32 cellular contexts compared by ENCODE assay signal in the genomic region with DNA sequence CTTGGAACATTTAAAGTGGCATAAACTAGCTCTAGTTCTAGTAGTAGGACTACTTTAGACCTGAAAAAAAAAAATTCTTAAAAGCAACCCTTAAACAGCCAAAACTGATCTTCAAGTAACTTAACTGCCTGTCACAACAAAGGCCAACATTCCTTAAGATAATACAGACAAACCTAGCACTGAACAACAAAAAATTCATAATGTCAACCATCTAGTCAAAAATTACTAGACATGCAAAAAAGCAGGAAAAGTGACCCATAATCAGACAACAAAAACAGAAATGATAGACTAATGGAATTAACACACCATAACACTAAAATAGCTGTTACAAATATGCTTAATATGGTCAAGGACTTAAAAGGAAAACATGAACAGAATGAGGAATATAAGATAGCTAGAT. TPM values are rescaled to one million over a fixed set of nuclear protein-coding genes. Genes with fewer than 3 reads are reported as not detected.
DNase-seq lines count a peak whose midpoint lies in the region; ATAC-seq, FAIRE-seq and TF ChIP-seq lines count a peak whose summit lies in the region.
"Had no signal": no experiment of that assay in that cellular context is flagged by ENCODE, and none has a peak within 500 bp of the region (broad histone marks: within the 10 kb centered on the region; RNA-seq: fewer than 3 reads in every experiment).

No MANE protein-coding gene starts in this region.

- no peak for DNase-seq in GM18507 (ENCODE audit: extremely low spot score, insufficient read length, low read depth)
- DNase-seq in K562 (ENCODE audit: extremely low read depth in 1 of 4, low spot score in 3 of 4): no peak
- peak; percentile 21 for DNase-seq in osteoblast (ENCODE audit: insufficient read length, low spot score, missing footprints)
- no peak for DNase-seq in tibial nerve (ENCODE audit: low spot score in 2 of 2)
- DNase-seq in brain microvascular endothelial cell: no peak
- DNase-seq: 8988T; ACHN; BE2C; C1 segment of cervical spinal cord; CD4-positive, alpha-beta memory T cell; CD4-positive, CD25-positive, alpha-beta regulatory T cell; CD8-positive, alpha-beta memory T cell; COR-L47; DMS 273 treated with DMSO at 0.1 percent for 48 hours; DMS153; DMS53; DMS79; DND-41; EL; GDM1 had no signal

- intact Hi-C loops in K562 (cut with micrococcal nuclease): no loop called here

- in situ Hi-C loops in K562 (cut with MboI): no loop called here
- in situ Hi-C loops in brain microvascular endothelial cell (cut with HindIII; ENCODE audit: low pct_ligation_motif_present, low sequenced_read_pairs): no loop called here

- no peak for TF ChIP-seq CTCF in HEK293 (tag by site-specific recombination; IDR thresholded peaks at IDR 0.05)
- TF ChIP-seq CTCF in K562 (IDR thresholded peaks at IDR 0.05 in 2 of 3, conservative IDR thresholded peaks at IDR 0.05 in 1 of 3; ENCODE audit: insufficient read depth in 2 of 3, low read depth in 1 of 3, low read length in 3 of 3): no peak
- no peak for TF ChIP-seq CTCF in osteoblast (IDR thresholded peaks at IDR 0.05; ENCODE audit: extremely low read depth, low read depth, low read length)
- TF ChIP-seq CTCF in tibial nerve (IDR thresholded peaks at IDR 0.05): no peak
- no peak for TF ChIP-seq CTCF in brain microvascular endothelial cell (IDR thresholded peaks at IDR 0.05; ENCODE audit: low read depth, low read length, missing control alignments)

- no peak for ATAC-seq in K562
- ATAC-seq in GM18909 (IDR thresholded peaks at IDR 0.05; ENCODE audit: poor library complexity, unreplicated experiment): no peak
- no peak for ATAC-seq in HG03378 (IDR thresholded peaks at IDR 0.05; ENCODE audit: unreplicated experiment)
- ATAC-seq: GM12878 had no signal

- TF ChIP-seq RAD21 in K562 (CRISPR knock-in tag; conservative IDR thresholded peaks at IDR 0.05 in 1 of 2, IDR thresholded peaks at IDR 0.05 in 1 of 2): no peak

- H3K27me3 ChIP-seq in K562 (ENCODE audit: control insufficient read depth in 2 of 2, insufficient read depth in 2 of 2, low read length in 2 of 2) (no peaks in the 10 kb centered on the region), osteoblast (ENCODE audit: insufficient read depth, low read length) (no peaks in the 10 kb centered on the region), tibial nerve (no peaks in the 10 kb centered on the region), brain microvascular endothelial cell (replicated peaks) (no peaks in the 10 kb centered on the region)
- H3K27me3 ChIP-seq: BE2C, BLaER1 had no signal

- no TSS peak for BruUV-seq in K562 (replicated peaks; lab: Mats Ljungman, UMichigan)

- CTCF ChIA-PET in HEK293 (lab: Yijun Ruan, JAX) (interaction anchor here (0.6 to 2.6 kb wide), 6 partner anchors 10 to 153 kb away, joined by 3 to 17 read pairs (median 4); no protein-coding TSS in a partner anchor), K562 (lab: Yijun Ruan, JAX; ENCODE audit: low intra/inter-chr PET ratio) (no interaction called here)

- no peaks in the 10 kb centered on the region for H3K9me1 ChIP-seq in K562 (ENCODE audit: control insufficient read depth, insufficient read depth, low read length)

- no peak overlapping the region for H3K27ac ChIP-seq in HEK293 (ENCODE audit: extremely low read depth, low read depth, low read length)
- no peak overlapping the region for H3K27ac ChIP-seq in K562 (ENCODE audit: extremely low read depth, low read depth, low read length)
- H3K27ac ChIP-seq in osteoblast (ENCODE audit: low read depth, low read length): no peak overlapping the region
- H3K27ac ChIP-seq in tibial nerve: no peak overlapping the region
- no peak overlapping the region for H3K27ac ChIP-seq in brain microvascular endothelial cell
- H3K27ac ChIP-seq: BLaER1 had no signal

- H4K20me1 ChIP-seq in K562 (replicated peaks; ENCODE audit: control insufficient read depth, insufficient read depth, low read length): no peaks in the 10 kb centered on the region
- no peaks in the 10 kb centered on the region for H4K20me1 ChIP-seq in osteoblast (ENCODE audit: insufficient read depth, low read length)
- H4K20me1 ChIP-seq: BLaER1 had no signal

- H3K79me2 ChIP-seq in K562 (ENCODE audit: control insufficient read depth, insufficient read depth, low read length): no peaks in the 10 kb centered on the region
- no peaks in the 10 kb centered on the region for H3K79me2 ChIP-seq in osteoblast (ENCODE audit: insufficient read depth, low read length)

- no peak overlapping the region for H3K4me2 ChIP-seq in K562 (ENCODE audit: insufficient read depth, low read length)
- H3K4me2 ChIP-seq in osteoblast (ENCODE audit: insufficient read depth, low read length): no peak overlapping the region
- H3K4me2 ChIP-seq: BLaER1 had no signal

- TF ChIP-seq EP300 in K562 (IDR thresholded peaks at IDR 0.05; ENCODE audit: low read length) (no peak), tibial nerve (IDR thresholded peaks at IDR 0.05) (no peak)

- H2AFZ ChIP-seq in K562 (ENCODE audit: low read depth, low read length): no peak overlapping the region
- no peak overlapping the region for H2AFZ ChIP-seq in osteoblast (ENCODE audit: low read length)

- H3K4me3 ChIP-seq in HEK293 (ENCODE audit: low read depth, low read length): no peak overlapping the region
- H3K4me3 ChIP-seq in K562: no peak overlapping the region
- H3K4me3 ChIP-seq in osteoblast (ENCODE audit: insufficient read depth, low read length): no peak overlapping the region
- H3K4me3 ChIP-seq in tibial nerve: no peak overlapping the region
- no peak overlapping the region for H3K4me3 ChIP-seq in brain microvascular endothelial cell (ENCODE audit: low read depth, low read length)
- H3K4me3 ChIP-seq: BLaER1, GM12878 had no signal

- H3K36me3 ChIP-seq in HEK293 (ENCODE audit: control insufficient read depth in 2 of 2, insufficient read depth in 1 of 2, low read length in 2 of 2) (peaks cover 0 to 6% of the 10 kb centered on the region in 2 experiments; a peak in 1 of 3 replicates), K562 (ENCODE audit: control insufficient read depth, insufficient read depth, low read length) (no peaks in the 10 kb centered on the region), osteoblast (ENCODE audit: insufficient read depth, low read length) (no peaks in the 10 kb centered on the region), tibial nerve (peaks cover 0 to 17% (median 2%) of the 10 kb centered on the region in 3 donors), brain microvascular endothelial cell (replicated peaks) (no peaks in the 10 kb centered on the region)
- H3K36me3 ChIP-seq: BE2C, BLaER1 had no signal

- H3K9ac ChIP-seq in K562 (ENCODE audit: insufficient read depth in 1 of 2, low read depth in 2 of 2, low read length in 2 of 2): no peak overlapping the region
- H3K9ac ChIP-seq: BLaER1 had no signal

- TF ChIP-seq POLR2A in K562 (conservative IDR thresholded peaks at IDR 0.05) (no peak), tibial nerve (IDR thresholded peaks at IDR 0.05) (no peak)

- FAIRE-seq in GM18507 (lab: Jason Lieb, UNC): peak; percentile 5
- no peak for FAIRE-seq in K562 (lab: Jason Lieb, UNC)
- FAIRE-seq: A204.1, GM12892 had no signal

- POLR2A ChIA-PET in HEK293 (lab: Yijun Ruan, JAX): interaction anchor here (0.6 kb wide), 1 partner anchor 60 kb away, joined by 3 read pairs; no protein-coding TSS in a partner anchor
- POLR2A ChIA-PET in K562 (lab: Yijun Ruan, JAX): interaction anchor here (1.0 kb wide), 2 partner anchors 10 to 16 kb away, joined by 3 read pairs; no protein-coding TSS in a partner anchor

- H3K9me3 ChIP-seq in HEK293 (ENCODE audit: control insufficient read depth, insufficient read depth, low read depth, low read length) (no peaks in the 10 kb centered on the region), K562 (replicated peaks; ENCODE audit: control insufficient read depth, insufficient read depth, low read depth, low read length) (no peaks in the 10 kb centered on the region; the same call in 1 of the 2 replicates), osteoblast (ENCODE audit: low read depth, low read length) (no peaks in the 10 kb centered on the region), tibial nerve (peaks cover 0 to 46% (median 17%) of the 10 kb centered on the region in 4 donors)
- H3K9me3 ChIP-seq: BE2C had no signal

- H3K4me1 ChIP-seq in HEK293 (ENCODE audit: control insufficient read depth, insufficient read depth, low read length) (peaks cover 9% of the 10 kb centered on the region), K562 (replicated peaks in 1 of 2; ENCODE audit: control insufficient read depth in 2 of 2, insufficient read depth in 2 of 2, low read length in 2 of 2) (no peaks in the 10 kb centered on the region), osteoblast (ENCODE audit: insufficient read depth, low read length) (no peaks in the 10 kb centered on the region), tibial nerve (no peaks in the 10 kb centered on the region)
- H3K4me1 ChIP-seq: BE2C, BLaER1 had no signal

RNA-seq across cellular contexts. Expression of a gene that starts 6.7 kb away (rescaled TPM):
- total RNA-seq in K562 (2011; cell fraction: chromatin; rRNA removed; ENCODE audit: low replicate concordance): 2.9 and 6.2 TPM in 2 replicates
- total RNA-seq in K562 (2011; cell fraction: nucleolus; rRNA removed): 2.0 and 2.6 TPM in 2 replicates
- 3.0 and 3.2 TPM in 2 replicates for total RNA-seq in K562 (2011; cell fraction: nucleoplasm; rRNA removed)
- total RNA-seq in K562 (2014; rRNA removed): 0.05 TPM in 1 of 2 replicates, not detected in the other
- 0.35 and 0.36 TPM in 2 replicates for total RNA-seq in K562 (2014; rRNA removed; fragmentation: Illumina TruSeq; extraction: Trizol)
- total RNA-seq in K562 (2015; rRNA removed; fragmentation: Illumina TruSeq; extraction: Trizol): 0.15 and 0.22 TPM in 2 replicates
- 0.67 and 0.95 TPM in 2 replicates for total RNA-seq in K562 (2021)
- polyA plus RNA-seq in K562 (2011; rRNA removed): 0.37 and 0.52 TPM in 2 replicates
- polyA plus RNA-seq in K562 (2011; cell fraction: cytosol; rRNA removed): 0.27 and 0.30 TPM in 2 replicates
- 1.4 and 1.6 TPM in 2 replicates for polyA plus RNA-seq in K562 (2011; cell fraction: nucleus; rRNA removed)
- 0.37 and 0.76 TPM in 2 replicates for polyA plus RNA-seq in K562 (2012)
- polyA plus RNA-seq in K562 (2014; fragmentation: Illumina TruSeq; extraction: Trizol): 0.09 and 0.48 TPM in 2 replicates
- polyA plus RNA-seq in K562 (2014; fragmentation: Nextera tagmentation; extraction: Ambion mirVana): under 1 TPM; 0.35 to 0.46 TPM
- polyA plus RNA-seq in K562 (2014; rRNA removed): 0.66 and 0.80 TPM in 2 replicates
- 0.27 and 1.1 TPM in 2 replicates for polyA minus RNA-seq in K562 (2011; rRNA and poly(A)+ RNA removed)
- 0.38 TPM in 1 of 2 replicates, not detected in the other for polyA minus RNA-seq in K562 (2011; cell fraction: cytosol; rRNA and poly(A)+ RNA removed)
- 0.40 and 0.44 TPM in 2 replicates for polyA minus RNA-seq in K562 (2011; cell fraction: nucleus; rRNA and poly(A)+ RNA removed)
- total RNA-seq in osteoblast: 0.72 and 1.2 TPM in 2 replicates
- 1 to 10 TPM; 2.6 to 4.6 (median 3.4) TPM for total RNA-seq in tibial nerve
- total RNA-seq: Daoy, G401 had no signal

RNA-seq across cellular contexts. Expression of a gene that starts 16.9 kb away (rescaled TPM):
- 15.6 and 23.5 TPM in 2 replicates for total RNA-seq in K562 (2011; cell fraction: chromatin; rRNA removed; ENCODE audit: low replicate concordance)
- 8.3 and 13.2 TPM in 2 replicates for total RNA-seq in K562 (2011; cell fraction: nucleolus; rRNA removed)
- 12.3 and 15.8 TPM in 2 replicates for total RNA-seq in K562 (2011; cell fraction: nucleoplasm; rRNA removed)
- total RNA-seq in K562 (2014; rRNA removed) (4.0 and 5.0 TPM in 2 replicates), K562 (2014; rRNA removed; fragmentation: Illumina TruSeq; extraction: Trizol) (3.1 and 3.8 TPM in 2 replicates), K562 (2015; rRNA removed; fragmentation: Illumina TruSeq; extraction: Trizol) (5.0 and 6.2 TPM in 2 replicates), K562 (2021) (11.0 and 12.0 TPM in 2 replicates), osteoblast (0.36 TPM in 1 of 2 replicates, not detected in the other), tibial nerve (10 to 100 TPM in 3 of 4 donors, 1 to 10 TPM in 1; 9.8 to 18.6 (median 15.8) TPM)
- polyA plus RNA-seq in K562 (2011; rRNA removed) (2.5 and 5.8 TPM in 2 replicates), K562 (2014; fragmentation: Illumina TruSeq; extraction: Trizol) (16.3 and 19.0 TPM in 2 replicates), K562 (2014; fragmentation: Nextera tagmentation; extraction: Ambion mirVana) (1 to 10 TPM; 7.4 to 8.3 TPM), K562 (2014; rRNA removed) (10.8 and 11.0 TPM in 2 replicates)
- polyA plus RNA-seq in K562 (2011; cell fraction: cytosol; rRNA removed): 7.5 and 9.8 TPM in 2 replicates
- polyA plus RNA-seq in K562 (2011; cell fraction: nucleus; rRNA removed): 21.2 and 22.5 TPM in 2 replicates
- polyA plus RNA-seq in K562 (2012): 14.6 and 37.6 TPM in 2 replicates
- 3.6 and 5.2 TPM in 2 replicates for polyA minus RNA-seq in K562 (2011; rRNA and poly(A)+ RNA removed)
- polyA minus RNA-seq in K562 (2011; cell fraction: cytosol; rRNA and poly(A)+ RNA removed): 5.4 and 7.6 TPM in 2 replicates
- 3.6 and 3.8 TPM in 2 replicates for polyA minus RNA-seq in K562 (2011; cell fraction: nucleus; rRNA and poly(A)+ RNA removed)
- total RNA-seq: A673, Daoy, G401 had no signal
- polyA plus RNA-seq: AG04450 had no signal

RNA-seq across cellular contexts. Expression of a gene that starts 43.9 kb away (rescaled TPM):
- total RNA-seq in K562 (2011; cell fraction: chromatin; rRNA removed; ENCODE audit: low replicate concordance): 12.9 and 26.4 TPM in 2 replicates
- total RNA-seq in K562 (2011; cell fraction: nucleolus; rRNA removed): 12.1 and 13.3 TPM in 2 replicates
- total RNA-seq in K562 (2011; cell fraction: nucleoplasm; rRNA removed): 15.0 and 16.8 TPM in 2 replicates
- total RNA-seq in K562 (2014; rRNA removed) (14.7 and 15.3 TPM in 2 replicates), K562 (2014; rRNA removed; fragmentation: Illumina TruSeq; extraction: Trizol) (11.2 and 12.6 TPM in 2 replicates), K562 (2015; rRNA removed; fragmentation: Illumina TruSeq; extraction: Trizol) (12.7 and 13.9 TPM in 2 replicates), K562 (2021) (19.5 and 20.7 TPM in 2 replicates), osteoblast (40.1 and 41.3 TPM in 2 replicates), tibial nerve (10 to 100 TPM; 17.8 to 39.0 (median 21.4) TPM)
- polyA plus RNA-seq in K562 (2011; rRNA removed) (10.7 and 12.4 TPM in 2 replicates), K562 (2014; fragmentation: Illumina TruSeq; extraction: Trizol) (25.4 and 27.0 TPM in 2 replicates), K562 (2014; fragmentation: Nextera tagmentation; extraction: Ambion mirVana) (1 to 10 TPM; 1.6 to 1.8 TPM), K562 (2014; rRNA removed) (14.2 and 18.8 TPM in 2 replicates)
- polyA plus RNA-seq in K562 (2011; cell fraction: cytosol; rRNA removed): 11.2 and 17.7 TPM in 2 replicates
- polyA plus RNA-seq in K562 (2011; cell fraction: nucleus; rRNA removed): 9.4 and 15.6 TPM in 2 replicates
- polyA plus RNA-seq in K562 (2012): 15.9 and 17.9 TPM in 2 replicates
- 7.2 and 9.5 TPM in 2 replicates for polyA minus RNA-seq in K562 (2011; rRNA and poly(A)+ RNA removed)
- polyA minus RNA-seq in K562 (2011; cell fraction: cytosol; rRNA and poly(A)+ RNA removed): 10.4 and 14.6 TPM in 2 replicates
- 4.8 and 6.9 TPM in 2 replicates for polyA minus RNA-seq in K562 (2011; cell fraction: nucleus; rRNA and poly(A)+ RNA removed)
- total RNA-seq: CD4-positive, alpha-beta memory T cell; CD4-positive, CD25-positive, alpha-beta regulatory T cell; CD8-positive, alpha-beta memory T cell had no signal
- polyA plus RNA-seq: CD14-positive monocyte; CD4-positive, alpha-beta memory T cell; CD4-positive, CD25-positive, alpha-beta regulatory T cell; CD8-positive, alpha-beta memory T cell had no signal

RNA-seq across cellular contexts. Expression of a gene that starts 45.4 kb away (rescaled TPM):
- 1.1 and 1.3 TPM in 2 replicates for total RNA-seq in K562 (2011; cell fraction: chromatin; rRNA removed; ENCODE audit: low replicate concordance)
- total RNA-seq in K562 (2011; cell fraction: nucleolus; rRNA removed): 1.3 and 1.7 TPM in 2 replicates
- 1.3 and 2.3 TPM in 2 replicates for total RNA-seq in K562 (2011; cell fraction: nucleoplasm; rRNA removed)
- 1.4 and 1.7 TPM in 2 replicates for total RNA-seq in K562 (2014; rRNA removed)
- total RNA-seq in K562 (2014; rRNA removed; fragmentation: Illumina TruSeq; extraction: Trizol): 0.44 and 0.61 TPM in 2 replicates
- total RNA-seq in K562 (2015; rRNA removed; fragmentation: Illumina TruSeq; extraction: Trizol): 0.62 and 0.90 TPM in 2 replicates
- total RNA-seq in K562 (2021): 0.69 and 1.3 TPM in 2 replicates
- 1.4 and 1.5 TPM in 2 replicates for polyA plus RNA-seq in K562 (2011; rRNA removed)
- 1.0 and 1.1 TPM in 2 replicates for polyA plus RNA-seq in K562 (2011; cell fraction: cytosol; rRNA removed)
- polyA plus RNA-seq in K562 (2011; cell fraction: nucleus; rRNA removed): 1.4 TPM in 2 replicates
- 0.56 and 1.2 TPM in 2 replicates for polyA plus RNA-seq in K562 (2012)
- polyA plus RNA-seq in K562 (2014; fragmentation: Illumina TruSeq; extraction: Trizol): 0.30 and 0.52 TPM in 2 replicates
- polyA plus RNA-seq in K562 (2014; fragmentation: Nextera tagmentation; extraction: Ambion mirVana): under 1 TPM; 0.15 to 0.34 TPM
- 0.44 and 0.96 TPM in 2 replicates for polyA plus RNA-seq in K562 (2014; rRNA removed)
- polyA minus RNA-seq in K562 (2011; rRNA and poly(A)+ RNA removed): 0.66 and 0.70 TPM in 2 replicates
- 1.9 TPM in 1 of 2 replicates, not detected in the other for polyA minus RNA-seq in K562 (2011; cell fraction: cytosol; rRNA and poly(A)+ RNA removed)
- not detected in 2 replicates for polyA minus RNA-seq in K562 (2011; cell fraction: nucleus; rRNA and poly(A)+ RNA removed)
- total RNA-seq in osteoblast: 0.36 TPM in 1 of 2 replicates, not detected in the other
- total RNA-seq in tibial nerve: not detected
- total RNA-seq: CD4-positive, alpha-beta memory T cell; CD4-positive, CD25-positive, alpha-beta regulatory T cell; CD8-positive, alpha-beta memory T cell; GM12878 had no signal
- polyA plus RNA-seq: CD14-positive monocyte; CD4-positive, alpha-beta memory T cell; CD4-positive, CD25-positive, alpha-beta regulatory T cell; CD8-positive, alpha-beta memory T cell; GM12878 had no signal
